ENCODE assay signal across 8 cellular contexts in the genomic region with DNA sequence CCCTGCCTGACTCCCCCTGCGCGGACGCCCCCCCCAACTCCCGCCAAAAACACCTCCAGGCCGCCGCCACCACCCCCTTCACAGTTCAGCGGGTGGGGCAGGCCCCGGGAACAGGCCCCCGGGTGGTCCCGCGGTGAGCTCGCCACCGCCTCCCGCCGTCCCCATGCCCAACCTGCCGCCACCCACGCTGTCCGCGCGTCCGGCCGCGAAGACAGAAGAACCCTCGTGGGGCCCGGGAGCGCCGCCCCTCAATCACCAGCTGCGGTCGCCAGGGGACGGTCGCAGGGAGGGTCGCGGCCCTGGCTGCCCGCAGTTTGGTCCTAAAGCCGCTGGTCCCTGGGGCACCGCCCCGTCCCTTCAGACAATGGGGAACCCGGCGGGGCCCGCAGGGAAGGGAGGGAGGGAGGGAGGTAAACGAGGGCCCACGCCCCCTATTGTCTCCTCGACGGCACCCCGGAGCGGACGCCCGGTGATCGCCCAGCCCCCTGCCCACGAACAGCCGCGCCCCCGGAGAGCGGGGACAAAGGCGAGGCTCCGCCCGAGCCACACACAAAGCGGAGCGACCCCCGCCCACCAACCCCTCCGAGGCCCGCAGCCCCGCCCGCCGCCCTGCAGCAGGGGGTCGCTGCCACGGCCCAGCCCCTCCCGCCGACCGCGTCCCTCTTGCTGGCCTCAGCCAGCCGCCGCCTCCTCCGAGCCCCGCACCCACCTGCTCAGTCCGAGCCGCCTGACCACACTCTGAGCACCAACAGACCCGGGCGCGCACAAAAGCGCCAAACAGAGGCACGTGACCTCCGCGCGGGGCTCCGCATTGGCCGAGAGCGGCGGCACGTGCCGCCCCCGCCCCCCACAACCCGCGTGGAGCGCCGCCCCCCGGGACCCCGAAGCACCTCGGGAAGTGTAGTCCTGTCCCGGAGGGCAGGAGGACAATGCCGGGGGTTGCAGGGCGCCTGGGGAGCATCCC. TPM values are rescaled to one million over a fixed set of nuclear protein-coding genes. Genes with fewer than 3 reads are reported as not detected.
DNase-seq lines count a peak whose midpoint lies in the region; ATAC-seq and TF ChIP-seq lines count a peak whose summit lies in the region.

A gene (minus strand): TSS at position 740 of the 964 bp plus-strand sequence. CDS start 1,743 bp downstream, outside the sequence.

- ATAC-seq in GM21529 (IDR thresholded peaks at IDR 0.05; ENCODE audit: unreplicated experiment) (peak; percentile 69), naive B cell (ENCODE audit: low read depth in 2 of 2) (peak; percentile 75 to 78)
- ATAC-seq in stimulated activated memory B cell treated with anti-CD40 and anti-IgM and Interleukin-4, amounts not matched to agents 10 μg/mL and 1 μg/mL and 100 μg/mL, for 72 hours, result peak; percentile 84

- no peaks in the 10 kb centered on the region for H3K27me3 Mint-ChIP-seq in naive B cell
- no peaks in the 10 kb centered on the region for H3K27me3 Mint-ChIP-seq in stimulated activated memory B cell treated with anti-CD40 and anti-IgM and Interleukin-4, amounts not matched to agents 10 μg/mL and 1 μg/mL and 100 μg/mL, for 72 hours

- 0% methylated on average over 7 of the region's 102 CpGs; no CpG with 5 or more reads in 1 of the 2 donors for WGBS in esophagus squamous epithelium, 2 donors

- TF ChIP-seq POLR2A in Peyer's patch (IDR thresholded peaks at IDR 0.05) (peak; percentile 33 to 74), esophagus squamous epithelium (IDR thresholded peaks at IDR 0.05) (peak in 3 of 4 donors; percentile 31 to 86 (median 86))

- H3K27me3 ChIP-seq in Peyer's patch, result no peaks in the 10 kb centered on the region
- no peaks in the 10 kb centered on the region for H3K27me3 ChIP-seq in esophagus squamous epithelium

- H3K4me3 ChIP-seq in Peyer's patch (peak within 1 kb of the TSS; percentile 64 to 83 (median 69)), esophagus squamous epithelium (peak within 1 kb of the TSS; percentile 56 to 84 (median 72))

- intact Hi-C loops in esophagus squamous epithelium (cut with DNase I), result no loop called here

- DNase-seq in DMS53 (lab: John Stamatoyannopoulos, UW) (peak; percentile 98), KBM-7 (peak; percentile 88), Peyer's patch (peak; percentile 91 to 96 (median 93)), activated T-helper 1 cell treated with Interleukin-2 at 50 U/mL for 16 hours (ENCODE audit: low read depth) (peak; percentile 84), esophagus squamous epithelium (lab: John Stamatoyannopoulos, UW) (peak; percentile 44), naive B cell (peak; percentile 81)

- TF ChIP-seq CTCF in Peyer's patch (IDR thresholded peaks at IDR 0.05) (no peak), esophagus squamous epithelium (IDR thresholded peaks at IDR 0.05) (no peak)

- H3K36me3 ChIP-seq in Peyer's patch (peaks cover 0 to 7% (median 0%) of the 10 kb centered on the region in 3 donors), esophagus squamous epithelium (peaks cover 0 to 7% (median 0%) of the 10 kb centered on the region in 3 donors)

- peaks cover 0 to 4% of the 10 kb centered on the region in 2 donors for H3K36me3 Mint-ChIP-seq in naive B cell
- peaks cover 7% of the 10 kb centered on the region for H3K36me3 Mint-ChIP-seq in stimulated activated memory B cell treated with anti-CD40 and anti-IgM and Interleukin-4, amounts not matched to agents 10 μg/mL and 1 μg/mL and 100 μg/mL, for 72 hours

- H3K4me1 Mint-ChIP-seq in naive B cell, result peaks cover 14 to 19% (median 19%) of the 10 kb centered on the region in 3 donors
- peaks cover 20% of the 10 kb centered on the region for H3K4me1 Mint-ChIP-seq in stimulated activated memory B cell treated with anti-CD40 and anti-IgM and Interleukin-4, amounts not matched to agents 10 μg/mL and 1 μg/mL and 100 μg/mL, for 72 hours

- no peaks in the 10 kb centered on the region for H3K9me3 Mint-ChIP-seq in naive B cell
- no peaks in the 10 kb centered on the region for H3K9me3 Mint-ChIP-seq in stimulated activated memory B cell treated with anti-CD40 and anti-IgM and Interleukin-4, amounts not matched to agents 10 μg/mL and 1 μg/mL and 100 μg/mL, for 72 hours

- peak within 1 kb of the TSS; percentile 40 to 78 (median 58) for H3K27ac ChIP-seq in Peyer's patch
- H3K27ac ChIP-seq in esophagus squamous epithelium, result peak within 1 kb of the TSS; percentile 68 to 85 (median 76)

- H3K9me3 ChIP-seq in Peyer's patch (no peaks in the 10 kb centered on the region), esophagus squamous epithelium (no peaks in the 10 kb centered on the region)

- peak within 1 kb of the TSS; percentile 85 to 98 (median 90) for H3K27ac Mint-ChIP-seq in naive B cell
- peak within 1 kb of the TSS; percentile 80 for H3K27ac Mint-ChIP-seq in stimulated activated memory B cell treated with anti-CD40 and anti-IgM and Interleukin-4, amounts not matched to agents 10 μg/mL and 1 μg/mL and 100 μg/mL, for 72 hours

- in situ Hi-C loops in KBM-7 (cut with MboI; ENCODE audit: low pct_unique_long_range_greater_than_20kb, low sequenced_read_pairs), result no loop called here

- peak within 1 kb of the TSS; percentile 89 to 98 (median 94) for H3K4me3 Mint-ChIP-seq in naive B cell
- H3K4me3 Mint-ChIP-seq in stimulated activated memory B cell treated with anti-CD40 and anti-IgM and Interleukin-4, amounts not matched to agents 10 μg/mL and 1 μg/mL and 100 μg/mL, for 72 hours, result peak within 1 kb of the TSS; percentile 93

- H3K4me1 ChIP-seq in Peyer's patch (peaks cover 0 to 26% (median 3%) of the 10 kb centered on the region in 4 donors), esophagus squamous epithelium (peaks cover 11 to 40% (median 16%) of the 10 kb centered on the region in 3 donors)

RNA-seq across cellular contexts. Expression of the gene that starts here (rescaled TPM):
- total RNA-seq in Peyer's patch, result 10 to 100 TPM; 21.2 to 62.7 (median 26.8) TPM
- total RNA-seq in esophagus squamous epithelium, result 10 to 100 TPM; 29.6 to 65.5 (median 42.7) TPM
- 100 to 1,000 TPM; 109 to 169 (median 137) TPM for polyA plus RNA-seq in naive B cell (ENCODE audit: low read depth in 6 of 6)

Comparison
In these comparisons a context has a peak if more than half of its experiments do, and no peak if none do; other contexts are left out.
1. Peak in every context shown above with its lines: DNase-seq, ATAC-seq, H3K4me3 ChIP-seq and H3K27ac ChIP-seq.
2. DNase-seq: peak in every context shown above with its lines; median percentile 98 in DMS53; 93 in Peyer's patch; 88 in KBM-7; 84 in activated T-helper 1 cell treated with Interleukin-2 at 50 U/mL for 16 hours; 81 in naive B cell; 44 in esophagus squamous epithelium.